13 cellular contexts compared by ENCODE assay signal in the genomic region with DNA sequence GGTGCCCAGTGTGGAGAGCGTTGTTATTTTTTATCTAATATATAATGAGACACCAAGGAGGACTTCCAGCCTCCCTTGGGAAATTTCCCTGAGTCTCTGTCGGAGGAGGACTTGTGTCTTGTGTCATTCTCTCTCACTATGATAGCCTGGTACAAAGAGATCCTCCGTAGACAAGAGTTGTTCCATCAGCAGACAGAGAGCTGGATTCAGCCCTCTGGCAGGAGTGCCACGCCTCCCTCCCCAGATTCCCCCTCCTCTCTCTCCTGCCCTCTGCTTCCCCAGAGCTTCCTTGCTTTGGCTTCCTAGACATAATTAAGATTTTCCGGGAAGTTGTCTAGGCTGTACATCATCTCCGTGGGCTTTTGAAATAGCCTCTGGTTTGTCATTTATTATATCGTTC.
"Had no signal": no experiment of that assay in that cellular context is flagged by ENCODE, and none has a peak within 500 bp of the region (broad histone marks: within the 10 kb centered on the region; RNA-seq: fewer than 3 reads in every experiment).

No MANE protein-coding gene starts in this region.

- H3K4me3 ChIP-seq: left ventricle myocardium inferior, pancreas, thyroid gland, uterus had no signal

- H3K36me3 ChIP-seq: left ventricle myocardium inferior, pancreas, thyroid gland, uterus had no signal

- H3K9me3 ChIP-seq: left ventricle myocardium inferior, pancreas, thyroid gland, uterus had no signal

- DNase-seq: activated CD4-positive, alpha-beta T cell treated with anti-CD3 and anti-CD28 coated beads, Interleukin-2, amount 10 ng/mL, durations not matched to agents 7 days and 5 days; activated gamma-delta T cell treated with Interleukin-2 at 50 U/mL for 16 hours; amniotic stem cell; erythroblast; kidney; left ventricle myocardium inferior; mesendoderm; pancreas; stimulated activated CD4-positive, alpha-beta T cell treated with anti-CD3 and anti-CD28 coated beads, Interleukin-12 subunit alpha, Interleukin-12 subunit beta, amount 100 ng/mL, for 4 hours; stimulated activated CD4-positive, alpha-beta T cell treated with anti-CD3 and anti-CD28 coated beads, Interleukin-2, amount 100 ng/mL, for 24 hours; T-helper 9 cell; thyroid gland; uterus had no signal

- H3K27ac ChIP-seq: left ventricle myocardium inferior, pancreas, thyroid gland, uterus had no signal

- H3K4me1 ChIP-seq: uterus had no signal

- H3K27me3 ChIP-seq: pancreas, thyroid gland, uterus had no signal
